ENCODE assay signal across 8 cellular contexts in genomic region chr16:78099372-78100161, GRCh38. TPM values are rescaled to one million over a fixed set of nuclear protein-coding genes. Genes with fewer than 3 reads are reported as not detected.
A peak's percentile ranks its signal among the peaks of the same experiment; 100 is the strongest.
DNase-seq lines count a peak whose midpoint lies in the region; ATAC-seq and TF ChIP-seq lines count a peak whose summit lies in the region.

WWOX (plus strand) TSS chr16:78099654.

- no peaks in the 10 kb centered on the region for H3K36me3 Mint-ChIP-seq in activated T-helper 2 cell treated with anti-CD3 and anti-CD28 coated beads, Interferon-gamma antibody, Interleukin-2, Interleukin-4, amounts not matched to agents 10 μg/mL and 5 μg/mL and 100 μg/mL, durations not matched to agents 14 hours and 24 hours and 36 hours (ENCODE audit: low read depth)
- no peaks in the 10 kb centered on the region for H3K36me3 Mint-ChIP-seq in natural killer cell treated with Interleukin-12 subunit alpha and Interleukin-12 subunit beta and Interleukin-15 and Interleukin-18, amount 100 ng/mL, for 72 hours

- peaks cover 1% of the 10 kb centered on the region for H3K27me3 Mint-ChIP-seq in activated T-helper 2 cell treated with anti-CD3 and anti-CD28 coated beads, Interferon-gamma antibody, Interleukin-2, Interleukin-4, amounts not matched to agents 10 μg/mL and 5 μg/mL and 100 μg/mL, durations not matched to agents 14 hours and 24 hours and 36 hours (ENCODE audit: low read depth)
- peaks cover 9 to 11% of the 10 kb centered on the region in 2 donors for H3K27me3 Mint-ChIP-seq in natural killer cell treated with Interleukin-12 subunit alpha and Interleukin-12 subunit beta and Interleukin-15 and Interleukin-18, amount 100 ng/mL, for 72 hours

- peak; percentile 99 for TF ChIP-seq CTCF in LNCAP (IDR thresholded peaks at IDR 0.05)
- TF ChIP-seq CTCF in RWPE2 (IDR thresholded peaks at IDR 0.05; ENCODE audit: poor library complexity, severe bottlenecking) = peak; percentile 97

- no peaks in the 10 kb centered on the region for H3K27me3 ChIP-seq in RWPE2 (ENCODE audit: insufficient read depth, poor library complexity, severe bottlenecking)

- peak within 1 kb of the TSS; percentile 58 for H3K4me3 ChIP-seq in RWPE2 (ENCODE audit: severe bottlenecking)

- H3K27ac ChIP-seq in RWPE2 (ENCODE audit: poor library complexity, severe bottlenecking) = peak within 1 kb of the TSS; percentile 79

- H3K9me3 ChIP-seq in RWPE2 (ENCODE audit: severe bottlenecking) = no peaks in the 10 kb centered on the region

- DNase-seq in ELF-1 (ENCODE audit: low read depth, low spot score) = peak; percentile 99
- DNase-seq in GOT3 (lab: John Stamatoyannopoulos, UW) = peak; percentile 87
- DNase-seq in RWPE2 (ENCODE audit: low spot score) = peak; percentile 95
- peak; percentile 97 for DNase-seq in activated T-helper 2 cell treated with anti-CD3 and anti-CD28 coated beads, Interferon-gamma antibody, Interleukin-2, Interleukin-4, amounts not matched to agents 10 μg/mL and 5 μg/mL and 100 μg/mL, durations not matched to agents 14 hours and 24 hours and 36 hours (ENCODE audit: low spot score)
- DNase-seq in fibroblast of peridontal ligament (ENCODE audit: extremely low read depth) = peak; percentile 97
- DNase-seq in natural killer cell treated with Interleukin-12 subunit alpha and Interleukin-12 subunit beta and Interleukin-15 and Interleukin-18, amount 100 ng/mL, for 72 hours (ENCODE audit: low spot score) = peak; percentile 97
- DNase-seq in stimulated activated naive CD8-positive, alpha-beta T cell treated with anti-CD3 and anti-CD28 coated beads, Interleukin-15, Interleukin-2, amounts not matched to agents 100 U/mL and 50 U/mL, for 24 hours = peak; percentile 93

- H3K36me3 ChIP-seq in RWPE2 (ENCODE audit: low read depth) = no peaks in the 10 kb centered on the region

- H3K4me1 ChIP-seq in RWPE2 (ENCODE audit: insufficient read depth, poor library complexity, severe bottlenecking) = peaks cover 8% of the 10 kb centered on the region

- H3K27ac Mint-ChIP-seq in activated T-helper 2 cell treated with anti-CD3 and anti-CD28 coated beads, Interferon-gamma antibody, Interleukin-2, Interleukin-4, amounts not matched to agents 10 μg/mL and 5 μg/mL and 100 μg/mL, durations not matched to agents 14 hours and 24 hours and 36 hours = peak within 1 kb of the TSS; percentile 94
- H3K27ac Mint-ChIP-seq in natural killer cell treated with Interleukin-12 subunit alpha and Interleukin-12 subunit beta and Interleukin-15 and Interleukin-18, amount 100 ng/mL, for 72 hours = peak within 1 kb of the TSS; percentile 88 to 95

- peak within 1 kb of the TSS; percentile 90 for H3K4me3 Mint-ChIP-seq in activated T-helper 2 cell treated with anti-CD3 and anti-CD28 coated beads, Interferon-gamma antibody, Interleukin-2, Interleukin-4, amounts not matched to agents 10 μg/mL and 5 μg/mL and 100 μg/mL, durations not matched to agents 14 hours and 24 hours and 36 hours (ENCODE audit: low read depth)
- peak within 1 kb of the TSS; percentile 90 for H3K4me3 Mint-ChIP-seq in natural killer cell treated with Interleukin-12 subunit alpha and Interleukin-12 subunit beta and Interleukin-15 and Interleukin-18, amount 100 ng/mL, for 72 hours

- peaks cover 21% of the 10 kb centered on the region for H3K4me1 Mint-ChIP-seq in activated T-helper 2 cell treated with anti-CD3 and anti-CD28 coated beads, Interferon-gamma antibody, Interleukin-2, Interleukin-4, amounts not matched to agents 10 μg/mL and 5 μg/mL and 100 μg/mL, durations not matched to agents 14 hours and 24 hours and 36 hours (ENCODE audit: low read depth)
- peaks cover 18% of the 10 kb centered on the region in 2 donors for H3K4me1 Mint-ChIP-seq in natural killer cell treated with Interleukin-12 subunit alpha and Interleukin-12 subunit beta and Interleukin-15 and Interleukin-18, amount 100 ng/mL, for 72 hours (ENCODE audit: low read depth in 2 of 2)

- H3K9me3 Mint-ChIP-seq in activated T-helper 2 cell treated with anti-CD3 and anti-CD28 coated beads, Interferon-gamma antibody, Interleukin-2, Interleukin-4, amounts not matched to agents 10 μg/mL and 5 μg/mL and 100 μg/mL, durations not matched to agents 14 hours and 24 hours and 36 hours = peaks cover 13% of the 10 kb centered on the region
- H3K9me3 Mint-ChIP-seq in natural killer cell treated with Interleukin-12 subunit alpha and Interleukin-12 subunit beta and Interleukin-15 and Interleukin-18, amount 100 ng/mL, for 72 hours = no peaks in the 10 kb centered on the region

- peak; percentile 91 for ATAC-seq in RWPE2 (ENCODE audit: low read depth)
- peak; percentile 97 to 98 for ATAC-seq in natural killer cell treated with Interleukin-12 subunit alpha and Interleukin-12 subunit beta and Interleukin-15 and Interleukin-18, amount 100 ng/mL, for 72 hours
- ATAC-seq in stimulated activated naive CD8-positive, alpha-beta T cell treated with anti-CD3 and anti-CD28 coated beads, Interleukin-15, Interleukin-2, amounts not matched to agents 100 U/mL and 50 U/mL, for 24 hours = peak; percentile 96

- intact Hi-C loops in activated T-helper 2 cell treated with anti-CD3 and anti-CD28 coated beads, Interferon-gamma antibody, Interleukin-2, Interleukin-4, amounts not matched to agents 10 μg/mL and 5 μg/mL and 100 μg/mL, durations not matched to agents 14 hours and 24 hours and 36 hours (cut with micrococcal nuclease) = loop anchor here (1.0 kb wide), 1 partner anchor 377 kb away; the partner anchor contains the start of gene NUDT7

RNA-seq across cellular contexts. Expression of gene WWOX, which starts in this region (rescaled TPM):
- 15.7 and 19.0 TPM in 2 replicates for total RNA-seq in activated T-helper 2 cell treated with anti-CD3 and anti-CD28 coated beads, Interferon-gamma antibody, Interleukin-2, Interleukin-4, amounts not matched to agents 10 μg/mL and 5 μg/mL and 100 μg/mL, durations not matched to agents 14 hours and 24 hours and 36 hours
- 10 to 100 TPM; 23.0 to 31.7 TPM for total RNA-seq in natural killer cell treated with Interleukin-12 subunit alpha and Interleukin-12 subunit beta and Interleukin-15 and Interleukin-18, amount 100 ng/mL, for 72 hours

Comparison
In these comparisons a context has a peak if more than half of its experiments do, and no peak if none do; other contexts are left out.
1. Peak in every context shown above with its lines: DNase-seq, ATAC-seq, H3K4me3 ChIP-seq and H3K27ac ChIP-seq.